27 cellular contexts compared by ENCODE assay signal in the genomic region with DNA sequence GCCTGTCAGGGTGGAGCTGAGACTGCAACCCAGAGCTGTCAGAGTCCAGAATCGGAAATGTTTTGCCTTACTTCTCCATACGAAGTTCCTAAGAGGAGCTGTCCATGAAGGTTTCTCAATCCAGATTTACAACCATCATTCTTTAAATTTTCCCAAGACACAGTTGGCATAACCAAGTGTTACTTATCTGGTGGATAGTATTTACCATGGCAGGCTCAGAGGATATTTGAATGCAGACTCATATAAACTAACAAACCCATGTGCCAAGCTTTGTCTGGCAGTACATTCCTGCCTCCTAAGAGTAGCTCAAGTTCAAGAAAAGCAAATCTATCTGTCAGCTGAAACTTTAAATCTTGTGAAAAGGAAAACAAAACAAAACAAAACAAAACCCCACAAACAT.
"Had no signal": no experiment of that assay in that cellular context is flagged by ENCODE, and none has a peak within 500 bp of the region (broad histone marks: within the 10 kb centered on the region; RNA-seq: fewer than 3 reads in every experiment).

No MANE protein-coding gene starts in this region.

- ATAC-seq: activated CD8-positive, alpha-beta T cell treated with anti-CD3 and anti-CD28 coated beads for 36 hours; activated naive CD4-positive, alpha-beta T cell treated with anti-CD3 and anti-CD28 coated beads, Interleukin-2, amount 50 U/mL, for 72 hours; activated T-cell treated with anti-CD3 and anti-CD28 coated beads, Interleukin-2, amount 50 U/mL, for 4 hours; esophagus mucosa; foreskin keratinocyte; heart left ventricle; left colon; natural killer cell; psoas muscle had no signal

- H3K27me3 ChIP-seq: heart left ventricle, neural progenitor cell, sigmoid colon had no signal

- H3K79me2 ChIP-seq: parathyroid adenoma had no signal

- DNase-seq: activated B cell treated with CpG ODN at 0.5 μM for 24 hours; activated CD4-positive, alpha-beta T cell treated with anti-CD3 and anti-CD28 coated beads, Interleukin-2, amount 50 U/mL, for 1 hour; activated CD8-positive, alpha-beta T cell treated with anti-CD3 and anti-CD28 coated beads for 36 hours; activated naive CD4-positive, alpha-beta T cell; activated T-cell treated with anti-CD3 and anti-CD28 coated beads, Interleukin-2, amount 50 U/mL, for 4 hours; anterior cingulate cortex; caudate nucleus; foreskin keratinocyte; heart left ventricle; hypothalamus; immature natural killer cell; kidney; left colon; mesenchymal stem cell; natural killer cell; occipital lobe; psoas muscle; sigmoid colon; stimulated activated CD4-positive, alpha-beta T cell treated with anti-CD3 and anti-CD28 coated beads, Interleukin-15, amount 100 ng/mL, for 24 hours; stimulated activated CD4-positive, alpha-beta T cell treated with anti-CD3 and anti-CD28 coated beads, Interleukin-2, amount 100 ng/mL, for 24 hours; stimulated activated naive CD4-positive, alpha-beta T cell treated with Interleukin-2 at 50 U/mL for 16 hours; T-helper 2 cell had no signal

- H3K27ac ChIP-seq: foreskin keratinocyte, heart left ventricle, neural progenitor cell, parathyroid adenoma, psoas muscle, sigmoid colon had no signal

- H3K36me3 ChIP-seq: heart left ventricle, neural progenitor cell, sigmoid colon had no signal

- H2AFZ ChIP-seq: neural progenitor cell, parathyroid adenoma had no signal

- H3K4me3 ChIP-seq: heart left ventricle, neural progenitor cell, psoas muscle, sigmoid colon, smooth muscle cell had no signal

- H3K9ac ChIP-seq: neural progenitor cell, parathyroid adenoma had no signal

- H3K9me3 ChIP-seq: psoas muscle, sigmoid colon had no signal

- H3K4me2 ChIP-seq: neural progenitor cell, smooth muscle cell had no signal

- H3K4me1 ChIP-seq: foreskin keratinocyte, heart left ventricle, neural progenitor cell, parathyroid adenoma, psoas muscle, sigmoid colon had no signal
